8 cellular contexts compared by ENCODE assay signal in genomic region chrX:153687121-153688039, GRCh38. TPM values are rescaled to one million over a fixed set of nuclear protein-coding genes. Genes with fewer than 3 reads are reported as not detected.
DNase-seq lines count a peak whose midpoint lies in the region; ATAC-seq and TF ChIP-seq lines count a peak whose summit lies in the region.

SLC6A8 (plus strand) TSS chrX:153687926; CDS start chrX:153688575, 649 bp downstream.

- H3K79me2 ChIP-seq in DOHH2 (ENCODE audit: control insufficient read depth, low read length) = no peaks in the 10 kb centered on the region

- no peak within 1 kb of the TSS for H3K27ac ChIP-seq in DOHH2 (ENCODE audit: low read depth, low read length)
- peak within 1 kb of the TSS; percentile 16 for H3K27ac ChIP-seq in caudate nucleus (ENCODE audit: low read depth, low read length)

- no peaks in the 10 kb centered on the region for H3K9me3 Mint-ChIP-seq in T-cell

- peak; percentile 42 to 59 (median 46) for ATAC-seq in T-cell (replicated peaks in 1 of 4)
- ATAC-seq in GM19452 (IDR thresholded peaks at IDR 0.05; ENCODE audit: unreplicated experiment) = no peak
- ATAC-seq in GM21723 (IDR thresholded peaks at IDR 0.05; ENCODE audit: unreplicated experiment) = no peak

- no peaks in the 10 kb centered on the region for H3K9me3 ChIP-seq in DOHH2 (ENCODE audit: control insufficient read depth, insufficient read depth, low read length)

- peaks cover 8 to 11% of the 10 kb centered on the region in 2 donors for H3K27me3 Mint-ChIP-seq in T-cell

- H3K36me3 ChIP-seq in DOHH2 (ENCODE audit: control insufficient read depth, low read length) (no peaks in the 10 kb centered on the region), kidney epithelial cell (ENCODE audit: control insufficient read depth, insufficient read depth, low read length) (no peaks in the 10 kb centered on the region)

- H3K4me3 ChIP-seq in DOHH2 (ENCODE audit: low read length) (peak within 1 kb of the TSS; percentile 28; the same call in 1 of the 2 replicates), kidney epithelial cell (ENCODE audit: low read depth, low read length) (peak within 1 kb of the TSS; percentile 51)

- H3K4me1 Mint-ChIP-seq in T-cell = no peaks in the 10 kb centered on the region

- peak; percentile 32 for DNase-seq in LHCN-M2 (ENCODE audit: low read depth)
- DNase-seq in T-cell = peak in 5 of 34 experiments; percentile 11 to 30 (median 21)
- peak in 57 of 61 donors; percentile 9 to 82 (median 60) for DNase-seq in caudate nucleus (lab: John Stamatoyannopoulos, UW)
- no peak for DNase-seq in kidney epithelial cell (ENCODE audit: low read depth)
- DNase-seq in stimulated activated CD4-positive, alpha-beta T cell treated with anti-CD3 and anti-CD28 coated beads, Interleukin-2, amount 100 ng/mL, for 24 hours = peak; percentile 34 to 46

- no peaks in the 10 kb centered on the region for H3K36me3 Mint-ChIP-seq in T-cell

- peak within 1 kb of the TSS; percentile 48 for H3K4me2 ChIP-seq in DOHH2 (ENCODE audit: low read length)

- CTCF ChIA-PET in T-cell (lab: Charles Lee) = interaction anchor here (0.7 to 1.4 kb wide), 2 partner anchors 22 to 238 kb away, joined by 6 to 8 read pairs; partner anchors contain the start of gene ARHGAP4 (in 1 of the 2)

- TF ChIP-seq CTCF in DOHH2 (IDR thresholded peaks at IDR 0.05; ENCODE audit: low read depth, low read length, poor library complexity, severe bottlenecking) (peak; percentile 35), kidney epithelial cell (IDR thresholded peaks at IDR 0.05; ENCODE audit: insufficient read depth, low read length, poor library complexity, severe bottlenecking) (peak; percentile 44)

- H3K27me3 ChIP-seq in DOHH2 (ENCODE audit: control insufficient read depth, low read length) (no peaks in the 10 kb centered on the region), kidney epithelial cell (ENCODE audit: control insufficient read depth, insufficient read depth, low read length) (peaks cover 14% of the 10 kb centered on the region)

- POLR2A ChIA-PET in T-cell (lab: Charles Lee) = interaction anchor here (0.7 kb wide), 2 partner anchors 238 to 655 kb away, joined by 5 to 8 read pairs; no protein-coding TSS in a partner anchor

- no peaks in the 10 kb centered on the region for H3F3A ChIP-seq in DOHH2 (ENCODE audit: control insufficient read depth, insufficient read depth)

- peaks cover 4% of the 10 kb centered on the region; the same call in 1 of the 2 replicates for H3K4me1 ChIP-seq in DOHH2 (ENCODE audit: control insufficient read depth, low read length)

- H3K9me2 ChIP-seq in DOHH2 (replicated peaks; ENCODE audit: control insufficient read depth, low read length) = no peaks in the 10 kb centered on the region

- no peak within 1 kb of the TSS for H3K27ac Mint-ChIP-seq in T-cell

- peak within 1 kb of the TSS; percentile 76 to 79 (median 77) for H3K4me3 Mint-ChIP-seq in T-cell

- no peaks in the 10 kb centered on the region for H4K20me1 ChIP-seq in DOHH2 (ENCODE audit: control insufficient read depth, insufficient read depth, low read depth, low read length)

RNA-seq across cellular contexts. Expression of gene SLC6A8, which starts in this region (rescaled TPM):
- 10.2 and 13.7 TPM in 2 replicates for total RNA-seq in LHCN-M2 (2014; rRNA removed)
- 15.2 TPM for polyA plus RNA-seq in LHCN-M2 (2012)
- total RNA-seq in T-cell = 1 to 10 TPM in 4 of 5 donors, under 1 TPM in 1; 0.89 to 2.3 (median 1.9) TPM
- 35.0 and 36.0 TPM in 2 replicates for total RNA-seq in kidney epithelial cell

Comparison
In these comparisons a context has a peak if more than half of its experiments do, and no peak if none do; other contexts are left out.
1. ATAC-seq: peak in T-cell (4 of 4); none in GM19452 (single experiment) and GM21723 (single experiment).